ENCODE assay signal across 8 cellular contexts in genomic region chr11:33996498-33997454, GRCh38. TPM values are rescaled to one million over a fixed set of nuclear protein-coding genes. Genes with fewer than 3 reads are reported as not detected.
DNase-seq lines count a peak whose midpoint lies in the region; ATAC-seq and TF ChIP-seq lines count a peak whose summit lies in the region.

No MANE protein-coding gene starts in this region.

- no peaks in the 10 kb centered on the region for H3K36me3 Mint-ChIP-seq in brain

- peak overlapping the region; percentile 44 to 81 (median 69) for H3K4me3 Mint-ChIP-seq in brain

- DNase-seq in Right ventricle myocardium inferior (ENCODE audit: missing footprints) (no peak), cardiac septum (ENCODE audit: low spot score) (no peak), NCI-H2081 treated with DMSO at 0.1 percent for 48 hours (lab: John Stamatoyannopoulos, UW) (peak; percentile 53), UCSD-AML1 (lab: John Stamatoyannopoulos, UW; ENCODE audit: unreplicated experiment) (peak; percentile 56), iPS-NIHi11 (ENCODE audit: low spot score) (peak; percentile 77)
- peak; percentile 35 to 72 for DNase-seq in stimulated activated CD4-positive, alpha-beta T cell treated with anti-CD3 and anti-CD28 coated beads, Interleukin-12 subunit alpha, Interleukin-12 subunit beta, amount 100 ng/mL, for 24 hours (ENCODE audit: low read depth in 2 of 2)

- no peaks in the 10 kb centered on the region for H3K9me3 Mint-ChIP-seq in brain

- H3K27me3 Mint-ChIP-seq in brain: peaks cover 18% of the 10 kb centered on the region

- intact Hi-C loops in Right ventricle myocardium inferior (cut with DNase I) (loop anchor here (1.0 to 5.0 kb wide), 4 partner anchors 56 to 363 kb away; partner anchors contain the start of genes CAPRIN1 and NAT10), cardiac septum (cut with DNase I) (loop anchor here (2.0 to 5.0 kb wide), 2 partner anchors 176 to 362 kb away; partner anchors contain the start of gene ABTB2)

- H3K27ac Mint-ChIP-seq in brain: peak overlapping the region in 1 of 5 experiments; percentile 41

- peak; percentile 74 to 86 for TF ChIP-seq CTCF in brain (conservative IDR thresholded peaks at IDR 0.05)

- ATAC-seq in Right ventricle myocardium inferior (peak; percentile 94), HG02943 (IDR thresholded peaks at IDR 0.05; ENCODE audit: low read depth, unreplicated experiment) (peak; percentile 72)

- peaks cover 15% of the 10 kb centered on the region for H3K4me1 Mint-ChIP-seq in brain

RNA-seq across cellular contexts. Expression of gene CAPRIN1, which starts 54.8 kb away (rescaled TPM):
- 120 TPM for total RNA-seq in Right ventricle myocardium inferior
- 108 TPM for total RNA-seq in cardiac septum
- polyA plus RNA-seq in brain (ENCODE audit: insufficient read depth, low read depth, low replicate concordance): 135 TPM

Comparison
In these comparisons a context has a peak if more than half of its experiments do, and no peak if none do; other contexts are left out.
1. DNase-seq: peak in NCI-H2081 treated with DMSO at 0.1 percent for 48 hours (single experiment), UCSD-AML1 (single experiment), iPS-NIHi11 (single experiment) and stimulated activated CD4-positive, alpha-beta T cell treated with anti-CD3 and anti-CD28 coated beads, Interleukin-12 subunit alpha, Interleukin-12 subunit beta, amount 100 ng/mL, for 24 hours (2 of 2); none in Right ventricle myocardium inferior (single experiment) and cardiac septum (single experiment).